19 cellular contexts compared by ENCODE assay signal in the genomic region with DNA sequence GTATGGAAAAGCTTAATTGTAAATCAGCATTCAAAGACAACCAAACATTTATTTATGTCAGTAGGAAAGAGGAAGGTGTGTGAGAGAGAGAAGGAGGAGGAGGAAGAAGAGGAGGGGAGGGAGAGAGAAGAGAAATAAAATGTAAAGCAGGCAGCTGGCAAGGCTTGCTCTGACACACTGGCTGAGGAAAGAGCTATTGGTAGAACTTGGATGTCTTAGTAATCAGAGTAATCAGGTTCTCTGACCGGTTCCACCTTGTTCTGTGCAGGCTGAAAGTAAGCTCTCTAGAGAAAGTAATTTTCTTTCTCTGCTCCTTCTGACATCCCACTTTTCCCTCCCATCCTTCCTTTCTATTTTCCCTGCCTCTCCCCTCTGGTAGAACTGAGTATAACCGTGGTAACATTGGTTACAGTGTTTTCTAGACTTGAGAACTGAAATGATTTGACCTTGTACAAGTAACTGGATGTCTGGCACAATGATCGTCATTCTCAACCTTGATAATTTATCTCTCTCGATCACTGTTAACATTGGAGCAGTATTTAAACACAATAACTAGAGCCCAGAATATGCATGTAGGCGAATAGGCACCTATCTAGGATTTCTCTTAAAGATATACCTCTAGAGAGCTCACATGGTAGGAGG.
"Had no signal": no experiment of that assay in that cellular context is flagged by ENCODE, and none has a peak within 500 bp of the region (broad histone marks: within the 10 kb centered on the region; RNA-seq: fewer than 3 reads in every experiment).

No MANE protein-coding gene starts in this region.

- H3K27ac Mint-ChIP-seq: activated naive CD4-positive, alpha-beta T cell treated with anti-CD3 and anti-CD28 coated beads, Interleukin-2, amount 10 ng/mL, durations not matched to agents 7 days and 5 days; activated T-helper 17 cell treated with anti-CD3 and anti-CD28 coated beads, Interleukin-2, amount 50 U/mL, for 72 hours; naive thymus-derived CD4-positive, alpha-beta T cell; stimulated activated memory B cell treated with anti-CD40 and anti-IgM and Interleukin-4, amounts not matched to agents 10 μg/mL and 1 μg/mL and 100 μg/mL, for 72 hours had no signal

- H3K27me3 Mint-ChIP-seq: activated naive CD4-positive, alpha-beta T cell treated with anti-CD3 and anti-CD28 coated beads, Interleukin-2, amount 10 ng/mL, durations not matched to agents 7 days and 5 days; activated T-helper 17 cell treated with anti-CD3 and anti-CD28 coated beads, Interleukin-2, amount 50 U/mL, for 72 hours; naive thymus-derived CD4-positive, alpha-beta T cell; stimulated activated memory B cell treated with anti-CD40 and anti-IgM and Interleukin-4, amounts not matched to agents 10 μg/mL and 1 μg/mL and 100 μg/mL, for 72 hours had no signal

- H3K4me3 ChIP-seq: lung, psoas muscle, spleen, upper lobe of right lung had no signal

- H3K27me3 ChIP-seq: spleen, upper lobe of right lung had no signal

- H3K27ac ChIP-seq: psoas muscle, upper lobe of right lung had no signal

- H3K4me1 Mint-ChIP-seq: activated naive CD4-positive, alpha-beta T cell treated with anti-CD3 and anti-CD28 coated beads, Interleukin-2, amount 10 ng/mL, durations not matched to agents 7 days and 5 days had no signal

- H3K9me3 Mint-ChIP-seq: activated T-helper 17 cell treated with anti-CD3 and anti-CD28 coated beads, Interleukin-2, amount 50 U/mL, for 72 hours had no signal

- ATAC-seq: left cardiac atrium; sciatic nerve; stimulated activated memory B cell treated with anti-CD40 and anti-IgM and Interleukin-4, amounts not matched to agents 10 μg/mL and 1 μg/mL and 100 μg/mL, for 72 hours; upper lobe of right lung had no signal

- H3K4me1 ChIP-seq: upper lobe of right lung had no signal

- H3K36me3 ChIP-seq: upper lobe of right lung had no signal

- DNase-seq: activated CD4-positive, alpha-beta T cell treated with anti-CD3 and anti-CD28 coated beads for 48 hours; activated naive CD4-positive, alpha-beta T cell treated with anti-CD3 and anti-CD28 coated beads, Interleukin-2, amount 10 ng/mL, durations not matched to agents 7 days and 5 days; activated T-cell treated with anti-CD3 and anti-CD28 coated beads for 4 hours; central memory CD4-positive, alpha-beta T cell; cortex of kidney; effector CD8-positive, alpha-beta T cell; left cardiac atrium; naive thymus-derived CD4-positive, alpha-beta T cell; occipital lobe; psoas muscle; spleen; stimulated activated CD4-positive, alpha-beta T cell treated with anti-CD3 and anti-CD28 coated beads, Interleukin-1b, Interleukin-23, amount 100 ng/mL, for 48 hours; substantia nigra; T-helper 1 cell; upper lobe of right lung had no signal

- H3K4me3 Mint-ChIP-seq: activated naive CD4-positive, alpha-beta T cell treated with anti-CD3 and anti-CD28 coated beads, Interleukin-2, amount 10 ng/mL, durations not matched to agents 7 days and 5 days; activated T-helper 17 cell treated with anti-CD3 and anti-CD28 coated beads, Interleukin-2, amount 50 U/mL, for 72 hours; naive thymus-derived CD4-positive, alpha-beta T cell; stimulated activated memory B cell treated with anti-CD40 and anti-IgM and Interleukin-4, amounts not matched to agents 10 μg/mL and 1 μg/mL and 100 μg/mL, for 72 hours had no signal
